24 cellular contexts compared by ENCODE assay signal in the genomic region with DNA sequence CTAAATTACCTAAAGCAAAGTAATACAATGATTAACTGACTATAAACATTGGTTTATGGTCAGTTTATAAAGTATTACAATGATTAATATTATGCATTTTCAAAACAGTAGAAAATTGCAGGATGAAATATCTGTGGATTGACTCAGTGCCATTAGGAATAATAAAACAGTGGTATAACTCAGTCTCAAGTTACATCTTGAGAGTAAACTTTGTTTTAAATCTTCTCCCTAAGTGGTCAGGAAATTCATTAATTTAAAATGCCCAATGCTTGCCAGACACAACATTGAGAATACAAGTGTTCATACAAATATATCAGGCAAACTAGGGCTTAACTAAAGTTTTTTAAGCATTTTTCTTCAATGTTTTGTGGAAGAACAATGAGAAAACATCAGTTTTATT.
A peak's percentile ranks its signal among the peaks of the same experiment; 100 is the strongest.
DNase-seq lines count a peak whose midpoint lies in the region; ATAC-seq and TF ChIP-seq lines count a peak whose summit lies in the region.
"Had no signal": no experiment of that assay in that cellular context is flagged by ENCODE, and none has a peak within 500 bp of the region (broad histone marks: within the 10 kb centered on the region; RNA-seq: fewer than 3 reads in every experiment).

No MANE protein-coding gene starts in this region.

- peak; percentile 16 for DNase-seq in GM03348 (ENCODE audit: low spot score)
- peak; percentile 26 for DNase-seq in PC-3
- peak; percentile 59 for DNase-seq in astrocyte of the spinal cord (ENCODE audit: low read depth, low spot score)
- DNase-seq in iris pigment epithelial cell (ENCODE audit: low read depth): peak; percentile 22
- DNase-seq in stimulated activated CD4-positive, alpha-beta T cell treated with anti-CD3 and anti-CD28 coated beads, Interleukin-12 subunit alpha, Interleukin-12 subunit beta, amount 100 ng/mL, for 4 hours: no peak
- no peak for DNase-seq in coronary artery (ENCODE audit: low spot score)
- DNase-seq in right cardiac atrium: no peak
- DNase-seq: ACHN; Caco-2; CD4-positive, alpha-beta T cell; DMS 273 treated with DMSO at 0.1 percent for 48 hours; DND-41; GM23248; NCI-H1694; NCI-H2081; NCI-H2171 treated with DMSO at 0.1 percent for 48 hours; NCI-H446; NCI-H526 treated with DMSO at 0.1 percent for 48 hours; Right ventricle myocardium superior had no signal

- H3K4me3 ChIP-seq in PC-3 (ENCODE audit: low read length): no peak overlapping the region
- H3K4me3 ChIP-seq in astrocyte of the spinal cord (ENCODE audit: low read depth, low read length): no peak overlapping the region
- H3K4me3 ChIP-seq in coronary artery: no peak overlapping the region
- no peak overlapping the region for H3K4me3 ChIP-seq in right cardiac atrium (ENCODE audit: low read length)
- H3K4me3 ChIP-seq: BLaER1, GM23248, HAP-1 had no signal

- H3F3A ChIP-seq in PC-3 (ENCODE audit: low read length, unreplicated experiment): no peaks in the 10 kb centered on the region

- no peaks in the 10 kb centered on the region for H3K36me3 ChIP-seq in PC-3 (ENCODE audit: low read depth, low read length)
- H3K36me3 ChIP-seq: BLaER1, HAP-1 had no signal

- H3K9me3 ChIP-seq in PC-3 (ENCODE audit: low read length) (0 out of 2 replicates have a peak, but pooled peaks cover 3% of the 10 kb centered on the region), right cardiac atrium (ENCODE audit: control insufficient read depth, low read length) (no peaks in the 10 kb centered on the region)
- H3K9me3 ChIP-seq: Caco-2, HAP-1 had no signal

- TF ChIP-seq CTCF in PC-3 (conservative IDR thresholded peaks at IDR 0.05; ENCODE audit: low read depth, low read length) (no peak), astrocyte of the spinal cord (IDR thresholded peaks at IDR 0.05; ENCODE audit: low read depth, low read length) (no peak), coronary artery (IDR thresholded peaks at IDR 0.05) (no peak)

- intact Hi-C loops in PC-3 (cut with micrococcal nuclease): no loop called here
- intact Hi-C loops in right cardiac atrium (cut with DNase I): no loop called here

- in situ Hi-C loops in astrocyte of the spinal cord (cut with HindIII; ENCODE audit: low sequenced_read_pairs): no loop called here

- H3K4me2 ChIP-seq in PC-3 (ENCODE audit: low read length): no peak overlapping the region
- H3K4me2 ChIP-seq: BLaER1, KMS-11 had no signal

- ATAC-seq in PC-3 (peak; percentile 67), GM18502 (IDR thresholded peaks at IDR 0.05; ENCODE audit: poor library complexity, unreplicated experiment) (no peak), right cardiac atrium (no peak)

- H3K9ac ChIP-seq in PC-3 (ENCODE audit: low read length): no peak overlapping the region
- H3K9ac ChIP-seq: BLaER1, GM23248, KMS-11 had no signal

- BruUV-seq in PC-3 (replicated peaks; lab: Mats Ljungman, UMichigan): no TSS peak

- H3K27me3 ChIP-seq in PC-3 (ENCODE audit: low read length) (no peaks in the 10 kb centered on the region), right cardiac atrium (ENCODE audit: control insufficient read depth, insufficient read depth) (no peaks in the 10 kb centered on the region)
- H3K27me3 ChIP-seq: BLaER1 had no signal

- H3K9me2 ChIP-seq in PC-3 (replicated peaks; ENCODE audit: low read length): no peaks in the 10 kb centered on the region

- no peaks in the 10 kb centered on the region for H3K79me2 ChIP-seq in PC-3 (ENCODE audit: low read length)

- CTCF ChIA-PET in PC-3 (lab: Charles Lee): no interaction called here

- POLR2A ChIA-PET in PC-3 (lab: Charles Lee; ENCODE audit: unreplicated experiment): no interaction called here

- H3K4me1 ChIP-seq in PC-3 (ENCODE audit: insufficient read depth, low read length): peaks cover 10% of the 10 kb centered on the region; the same call in 1 of the 2 replicates
- no peaks in the 10 kb centered on the region for H3K4me1 ChIP-seq in right cardiac atrium (ENCODE audit: control insufficient read depth, insufficient read depth, low read length)
- H3K4me1 ChIP-seq: BLaER1, Caco-2, HAP-1 had no signal

- H3K27ac ChIP-seq in PC-3 (ENCODE audit: low read length) (no peak overlapping the region), coronary artery (no peak overlapping the region), right cardiac atrium (ENCODE audit: low read length) (no peak overlapping the region)
- H3K27ac ChIP-seq: 22Rv1, BLaER1, GM23248, KMS-11 had no signal

- H4K20me1 ChIP-seq in PC-3 (ENCODE audit: low read length): no peaks in the 10 kb centered on the region
- H4K20me1 ChIP-seq: BLaER1 had no signal

- no peak overlapping the region for H2AFZ ChIP-seq in PC-3 (ENCODE audit: low read length)
- H2AFZ ChIP-seq: GM23248 had no signal

Comparison
In these comparisons a context has a peak if more than half of its experiments do, and no peak if none do; other contexts are left out.
1. DNase-seq: peak in GM03348 (single experiment), PC-3 (single experiment), astrocyte of the spinal cord (single experiment) and iris pigment epithelial cell (single experiment); none in stimulated activated CD4-positive, alpha-beta T cell treated with anti-CD3 and anti-CD28 coated beads, Interleukin-12 subunit alpha, Interleukin-12 subunit beta, amount 100 ng/mL, for 4 hours (single experiment), coronary artery (single experiment) and right cardiac atrium (0 of 3).